8 cellular contexts compared by ENCODE assay signal in genomic region chrX:104310084-104310483, GRCh38. TPM values are rescaled to one million over a fixed set of nuclear protein-coding genes. Genes with fewer than 3 reads are reported as not detected.
DNase-seq lines count a peak whose midpoint lies in the region; ATAC-seq and TF ChIP-seq lines count a peak whose summit lies in the region.

No MANE protein-coding gene starts in this region.

- no peak overlapping the region for H3K27ac Mint-ChIP-seq in T-cell
- no peak overlapping the region for H3K27ac Mint-ChIP-seq in stimulated activated effector memory CD8-positive, alpha-beta T cell treated with anti-CD3 and anti-CD28 coated beads, Interleukin-12 subunit alpha, Interleukin-12 subunit beta, amount 100 ng/mL, for 72 hours

- H3K4me3 Mint-ChIP-seq in T-cell = no peak overlapping the region
- no peak overlapping the region for H3K4me3 Mint-ChIP-seq in stimulated activated effector memory CD8-positive, alpha-beta T cell treated with anti-CD3 and anti-CD28 coated beads, Interleukin-12 subunit alpha, Interleukin-12 subunit beta, amount 100 ng/mL, for 72 hours

- H3K4me1 ChIP-seq in duodenal mucosa (ENCODE audit: control insufficient read depth in 1 of 2, insufficient read depth in 2 of 2, low read length in 2 of 2) (no peaks in the 10 kb centered on the region), osteoblast (ENCODE audit: insufficient read depth, low read length) (peaks cover 5% of the 10 kb centered on the region)

- H3K9me3 ChIP-seq in duodenal mucosa (ENCODE audit: control insufficient read depth in 1 of 2, low read length in 2 of 2) (no peaks in the 10 kb centered on the region), osteoblast (ENCODE audit: low read depth, low read length) (no peaks in the 10 kb centered on the region)

- CTCF ChIA-PET in T-cell (lab: Charles Lee) = no interaction called here

- H4K20me1 ChIP-seq in osteoblast (ENCODE audit: insufficient read depth, low read length) = no peaks in the 10 kb centered on the region

- peak overlapping the region; percentile 74 for H3K4me2 ChIP-seq in osteoblast (ENCODE audit: insufficient read depth, low read length)

- H3K27ac ChIP-seq in duodenal mucosa (ENCODE audit: low read depth, low read length) (no peak overlapping the region), osteoblast (ENCODE audit: low read depth, low read length) (no peak overlapping the region)

- no peak for ATAC-seq in T-cell (replicated peaks in 1 of 4)
- ATAC-seq in stimulated activated effector memory CD8-positive, alpha-beta T cell treated with anti-CD3 and anti-CD28 coated beads, Interleukin-12 subunit alpha, Interleukin-12 subunit beta, amount 100 ng/mL, for 72 hours = no peak
- ATAC-seq in GM18907 (IDR thresholded peaks at IDR 0.05; ENCODE audit: unreplicated experiment) = no peak
- no peak for ATAC-seq in GM21447 (IDR thresholded peaks at IDR 0.05; ENCODE audit: unreplicated experiment)

- H3K4me3 ChIP-seq in duodenal mucosa (ENCODE audit: low read depth in 1 of 2, low read length in 2 of 2) = peak overlapping the region; percentile 35 to 48
- H3K4me3 ChIP-seq in osteoblast (ENCODE audit: insufficient read depth, low read length) = peak overlapping the region; percentile 37

- H3K36me3 Mint-ChIP-seq in T-cell = no peaks in the 10 kb centered on the region
- H3K36me3 Mint-ChIP-seq in stimulated activated effector memory CD8-positive, alpha-beta T cell treated with anti-CD3 and anti-CD28 coated beads, Interleukin-12 subunit alpha, Interleukin-12 subunit beta, amount 100 ng/mL, for 72 hours = peaks cover 6% of the 10 kb centered on the region

- peak; percentile 53 for TF ChIP-seq CTCF in osteoblast (IDR thresholded peaks at IDR 0.05; ENCODE audit: extremely low read depth, low read depth, low read length)

- H3K27me3 ChIP-seq in duodenal mucosa (ENCODE audit: control insufficient read depth in 1 of 2, insufficient read depth in 2 of 2, low read length in 2 of 2) (no peaks in the 10 kb centered on the region), osteoblast (ENCODE audit: insufficient read depth, low read length) (peaks cover 12% of the 10 kb centered on the region)

- H3K36me3 ChIP-seq in duodenal mucosa (ENCODE audit: control insufficient read depth in 1 of 2, insufficient read depth in 2 of 2, low read length in 2 of 2) (no peaks in the 10 kb centered on the region), osteoblast (ENCODE audit: insufficient read depth, low read length) (no peaks in the 10 kb centered on the region)

- H3K79me2 ChIP-seq in osteoblast (ENCODE audit: insufficient read depth, low read length) = no peaks in the 10 kb centered on the region

- H2AFZ ChIP-seq in osteoblast (ENCODE audit: low read length) = peak overlapping the region; percentile 16

- H3K9ac ChIP-seq in duodenal mucosa (ENCODE audit: low read depth in 1 of 2, low read length in 2 of 2) = no peak overlapping the region

- peak; percentile 9 for DNase-seq in GF-D8 (lab: John Stamatoyannopoulos, UW)
- peak; percentile 31 for DNase-seq in NCI-H524 treated with DMSO at 0.1 percent for 48 hours (lab: John Stamatoyannopoulos, UW)
- no peak for DNase-seq in osteoblast (ENCODE audit: insufficient read length, low spot score, missing footprints)
- no peak for DNase-seq in T-cell
- no peak for DNase-seq in stimulated activated effector memory CD8-positive, alpha-beta T cell treated with anti-CD3 and anti-CD28 coated beads, Interleukin-12 subunit alpha, Interleukin-12 subunit beta, amount 100 ng/mL, for 72 hours (ENCODE audit: low spot score in 2 of 2)

- POLR2A ChIA-PET in T-cell (lab: Charles Lee) = no interaction called here

- peaks cover 0 to 27% of the 10 kb centered on the region in 2 donors for H3K27me3 Mint-ChIP-seq in T-cell

- peaks cover 0 to 6% (median 0%) of the 10 kb centered on the region in 3 donors for H3K4me1 Mint-ChIP-seq in T-cell
- H3K4me1 Mint-ChIP-seq in stimulated activated effector memory CD8-positive, alpha-beta T cell treated with anti-CD3 and anti-CD28 coated beads, Interleukin-12 subunit alpha, Interleukin-12 subunit beta, amount 100 ng/mL, for 72 hours = no peaks in the 10 kb centered on the region

- no peaks in the 10 kb centered on the region for H3K9me3 Mint-ChIP-seq in T-cell
- no peaks in the 10 kb centered on the region for H3K9me3 Mint-ChIP-seq in stimulated activated effector memory CD8-positive, alpha-beta T cell treated with anti-CD3 and anti-CD28 coated beads, Interleukin-12 subunit alpha, Interleukin-12 subunit beta, amount 100 ng/mL, for 72 hours

RNA-seq across cellular contexts. Expression of gene ESX1, which starts 55.4 kb away (rescaled TPM):
- total RNA-seq in osteoblast (not detected in 2 replicates), T-cell (not detected)

Comparison
In these comparisons a context has a peak if more than half of its experiments do, and no peak if none do; other contexts are left out.
1. DNase-seq: peak in GF-D8 (single experiment) and NCI-H524 treated with DMSO at 0.1 percent for 48 hours (single experiment); none in osteoblast (single experiment), T-cell (0 of 34) and stimulated activated effector memory CD8-positive, alpha-beta T cell treated with anti-CD3 and anti-CD28 coated beads, Interleukin-12 subunit alpha, Interleukin-12 subunit beta, amount 100 ng/mL, for 72 hours (0 of 2).